In the genomic region with DNA sequence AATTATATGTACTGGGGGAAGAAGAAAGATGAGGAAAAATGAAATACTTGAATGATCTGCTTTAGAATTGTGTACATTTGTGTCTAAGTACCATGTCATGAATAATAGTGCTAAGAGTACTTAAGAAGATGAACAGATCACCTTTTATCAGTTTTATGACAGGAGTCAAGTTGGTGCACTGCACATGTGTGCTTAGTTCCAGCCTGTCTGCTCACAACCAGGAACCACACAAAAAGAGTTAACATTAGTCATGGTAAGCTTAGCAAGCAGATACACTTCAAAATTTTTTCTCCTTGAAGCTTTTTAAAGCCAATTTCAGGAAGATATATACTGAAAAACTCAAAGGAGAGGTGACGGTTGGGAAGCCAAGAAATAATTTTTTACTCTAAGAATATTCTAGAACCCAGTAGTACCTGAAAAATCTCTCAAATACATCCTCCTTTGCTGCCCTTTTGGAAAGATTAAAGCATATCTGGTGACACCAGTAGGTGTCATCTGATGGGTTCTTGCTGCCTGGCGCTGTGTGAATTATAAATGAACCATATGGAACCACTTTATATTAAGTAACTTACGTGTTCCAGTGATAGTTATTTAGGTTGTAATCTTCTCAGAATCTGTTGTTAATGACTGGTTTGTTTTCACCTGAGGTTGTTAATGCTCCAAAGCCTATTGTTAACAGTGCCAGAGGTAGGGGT, we compare ENCODE assay signal across 21 cellular contexts.
A peak's percentile ranks its signal among the peaks of the same experiment; 100 is the strongest.
DNase-seq lines count a peak whose midpoint lies in the region; ATAC-seq and TF ChIP-seq lines count a peak whose summit lies in the region.
"Had no signal": no experiment of that assay in that cellular context is flagged by ENCODE, and none has a peak within 500 bp of the region (broad histone marks: within the 10 kb centered on the region; RNA-seq: fewer than 3 reads in every experiment).

No MANE protein-coding gene starts in this region.

- CTCF ChIA-PET in OCI-LY7 (lab: Charles Lee; ENCODE audit: unreplicated experiment): no interaction called here

- H3K4me2 ChIP-seq in OCI-LY7 (ENCODE audit: low read length): no peak overlapping the region

- no peaks in the 10 kb centered on the region for H3K27me3 ChIP-seq in transverse colon
- H3K27me3 ChIP-seq: brain microvascular endothelial cell, upper lobe of left lung had no signal

- H2AFZ ChIP-seq in OCI-LY7 (ENCODE audit: low read length): no peak overlapping the region

- no peaks in the 10 kb centered on the region for H4K20me1 ChIP-seq in OCI-LY7 (ENCODE audit: insufficient read depth, low read length)

- TF ChIP-seq EP300 in transverse colon (IDR thresholded peaks at IDR 0.05; ENCODE audit: low read depth): no peak

- H3K36me3 ChIP-seq in OCI-LY7 (ENCODE audit: insufficient read depth, low read length): peaks cover 59% of the 10 kb centered on the region
- H3K36me3 ChIP-seq in transverse colon: no peaks in the 10 kb centered on the region

- H3K4me3 ChIP-seq in OCI-LY7 (ENCODE audit: low read depth, low read length, poor library complexity, severe bottlenecking): no peak overlapping the region
- no peak overlapping the region for H3K4me3 ChIP-seq in transverse colon
- H3K4me3 ChIP-seq: upper lobe of left lung had no signal

- no peaks in the 10 kb centered on the region for H3K9me2 ChIP-seq in OCI-LY7 (ENCODE audit: insufficient read depth, low read length)

- TF ChIP-seq CTCF in OCI-LY7 (conservative IDR thresholded peaks at IDR 0.05; ENCODE audit: low read length) (peak; percentile 30; the same call in 1 of the 2 replicates), transverse colon (IDR thresholded peaks at IDR 0.05) (no peak)

- POLR2A ChIA-PET in OCI-LY7 (lab: Charles Lee): interaction anchor here (0.6 to 2.0 kb wide), 3 partner anchors 8 to 90 kb away, joined by 3 to 11 read pairs (median 3); no protein-coding TSS in a partner anchor

- H3K9me3 ChIP-seq in OCI-LY7 (ENCODE audit: low read length) (no peaks in the 10 kb centered on the region), transverse colon (no peaks in the 10 kb centered on the region)
- H3K9me3 ChIP-seq: Caco-2, upper lobe of left lung had no signal

- H3K4me1 ChIP-seq in OCI-LY7 (ENCODE audit: insufficient read depth, low read length, poor library complexity, severe bottlenecking) (peaks cover 35% of the 10 kb centered on the region), transverse colon (no peaks in the 10 kb centered on the region)
- H3K4me1 ChIP-seq: Caco-2, upper lobe of left lung had no signal

- BruUV-seq in OCI-LY7 (replicated peaks; lab: Mats Ljungman, UMichigan): no TSS peak

- in situ Hi-C loops in transverse colon (cut with MboI; ENCODE audit: low pct_ligation_motif_present in 1 of 4, low pct_unique_long_range_greater_than_20kb in 1 of 4, low sequenced_read_pairs in 3 of 4): no loop called here

- TF ChIP-seq POLR2A in transverse colon (IDR thresholded peaks at IDR 0.05): no peak

- WGBS in transverse colon (ENCODE audit: low coverage in 1 of 2), 2 donors: 86 to 100% methylated on average over 3 of the region's 3 CpGs

- intact Hi-C loops in OCI-LY7 (cut with micrococcal nuclease; ENCODE audit: unreplicated experiment): no loop called here
- intact Hi-C loops in transverse colon (cut with DNase I; ENCODE audit: low total_unique reads): no loop called here

- H3K27ac ChIP-seq in OCI-LY7 (ENCODE audit: low read depth, low read length, poor library complexity, severe bottlenecking) (no peak overlapping the region), transverse colon (no peak overlapping the region)
- H3K27ac ChIP-seq: brain microvascular endothelial cell, upper lobe of left lung had no signal

- DNase-seq in NCI-H1417 (lab: John Stamatoyannopoulos, UW) (peak in 2 of 3 experiments; percentile 37 to 41), NCI-H1417 treated with DMSO at 0.1 percent for 48 hours (lab: John Stamatoyannopoulos, UW) (no peak), D341Med (ENCODE audit: low spot score) (peak; percentile 82), OCI-LY7 (ENCODE audit: low spot score) (no peak), transverse colon (no peak), Kasumi-1 (lab: John Stamatoyannopoulos, UW) (no peak)
- DNase-seq: activated CD4-positive, alpha-beta memory T cell treated with anti-CD3 and anti-CD28 coated beads for 36 hours; activated CD4-positive, alpha-beta T cell treated with anti-CD3 and anti-CD28 coated beads for 1 hour; activated CD8-positive, alpha-beta memory T cell treated with anti-CD3 and anti-CD28 coated beads, Interleukin-2, amount 50 U/mL, for 48 hours; activated naive CD4-positive, alpha-beta T cell treated with anti-CD3 and anti-CD28 coated beads for 36 hours; amniotic stem cell; brain microvascular endothelial cell; Caco-2; GOT3; NCI-H187; NCI-H345; NK-92 treated with Interleukin-12 subunit alpha and Interleukin-12 subunit beta, amount 100 ng/mL, for 24 hours; stimulated activated naive CD4-positive, alpha-beta T cell; upper lobe of left lung had no signal

- H3K79me2 ChIP-seq in OCI-LY7 (ENCODE audit: insufficient read depth, low read depth, low read length): peaks cover 13% of the 10 kb centered on the region; the same call in 1 of the 2 replicates

- ATAC-seq in esophagus mucosa (peak; percentile 54), HG02970 (IDR thresholded peaks at IDR 0.05; ENCODE audit: low FRiP score, unreplicated experiment) (no peak)

Comparison
In these comparisons a context has a peak if more than half of its experiments do, and no peak if none do; other contexts are left out.
1. DNase-seq: peak in NCI-H1417 (2 of 3) and D341Med (single experiment); none in NCI-H1417 treated with DMSO at 0.1 percent for 48 hours (single experiment), OCI-LY7 (single experiment), transverse colon (single experiment) and Kasumi-1 (0 of 2).